ENCODE assay signal across 8 cellular contexts in genomic region chr15:64356443-64357040, GRCh38. TPM values are rescaled to one million over a fixed set of nuclear protein-coding genes. Genes with fewer than 3 reads are reported as not detected.
DNase-seq lines count a peak whose midpoint lies in the region; ATAC-seq and TF ChIP-seq lines count a peak whose summit lies in the region.

No MANE protein-coding gene starts in this region.

- peaks cover 15% of the 10 kb centered on the region for H4K20me1 ChIP-seq in smooth muscle cell (ENCODE audit: low read depth)

- TF ChIP-seq CTCF in smooth muscle cell (IDR thresholded peaks at IDR 0.05; ENCODE audit: borderline replicate concordance, insufficient read depth, poor library complexity, severe bottlenecking): peak; percentile 12

- peak overlapping the region; percentile 81 for H3K4me3 ChIP-seq in iPS-11a (ENCODE audit: low read depth, low read length)
- H3K4me3 ChIP-seq in smooth muscle cell: peak overlapping the region; percentile 89

- ATAC-seq in GM19023 (IDR thresholded peaks at IDR 0.05; ENCODE audit: unreplicated experiment) (peak; percentile 26), GM21786 (IDR thresholded peaks at IDR 0.05; ENCODE audit: unreplicated experiment) (no peak)

- no peaks in the 10 kb centered on the region for H3K36me3 ChIP-seq in smooth muscle cell (ENCODE audit: low read depth)

- peak overlapping the region; percentile 87 for H2AFZ ChIP-seq in smooth muscle cell (ENCODE audit: low read depth)

- DNase-seq in AML-193 (lab: John Stamatoyannopoulos, UW) (peak; percentile 53 to 57), NCI-H2029 (lab: John Stamatoyannopoulos, UW) (peak; percentile 58), amniotic epithelial cell (ENCODE audit: low read depth) (peak; percentile 90), smooth muscle cell (lab: John Stamatoyannopoulos, UW; ENCODE audit: unreplicated experiment) (no peak), T1000 (lab: John Stamatoyannopoulos, UW) (no peak)

- H3K27ac ChIP-seq in smooth muscle cell (ENCODE audit: low read depth): peak overlapping the region; percentile 87

- whole genome bisulfite sequencing in smooth muscle cell (ENCODE audit: low lambda C conversion rate): 31% methylated on average over 13 of the region's 13 CpGs

- H3K9ac ChIP-seq in smooth muscle cell (ENCODE audit: low read depth): peak overlapping the region; percentile 39

- no peaks in the 10 kb centered on the region for H3K27me3 ChIP-seq in smooth muscle cell (ENCODE audit: low read depth)

- no peaks in the 10 kb centered on the region for H3K9me3 ChIP-seq in smooth muscle cell (replicated peaks; ENCODE audit: low read depth)

- H3K4me2 ChIP-seq in smooth muscle cell: peak overlapping the region; percentile 94

- peaks cover 11% of the 10 kb centered on the region for H3K4me1 ChIP-seq in smooth muscle cell (ENCODE audit: low read depth)

- H3F3A ChIP-seq in smooth muscle cell (ENCODE audit: low read depth): peaks cover 8% of the 10 kb centered on the region

- peaks cover 40% of the 10 kb centered on the region for H3K79me2 ChIP-seq in smooth muscle cell (ENCODE audit: low read depth)

RNA-seq across cellular contexts. Expression of gene CSNK1G1, which starts 0.6 kb away (rescaled TPM):
- total RNA-seq in smooth muscle cell: 23.2 and 27.9 TPM in 2 replicates
- polyA plus RNA-seq in smooth muscle cell: 12.7 and 12.8 TPM in 2 replicates

RNA-seq across cellular contexts. Expression of gene PCLAF, which starts 24.7 kb away (rescaled TPM):
- total RNA-seq in smooth muscle cell: 19.0 and 36.2 TPM in 2 replicates
- polyA plus RNA-seq in smooth muscle cell: 30.7 and 37.6 TPM in 2 replicates

RNA-seq across cellular contexts. Expression of gene TRIP4, which starts 31.1 kb away (rescaled TPM):
- 10.8 and 15.0 TPM in 2 replicates for total RNA-seq in smooth muscle cell
- 22.4 and 39.0 TPM in 2 replicates for polyA plus RNA-seq in smooth muscle cell

Comparison
In these comparisons a context has a peak if more than half of its experiments do, and no peak if none do; other contexts are left out.
1. DNase-seq: peak in AML-193 (2 of 2), NCI-H2029 (single experiment) and amniotic epithelial cell (single experiment); none in smooth muscle cell (single experiment) and T1000 (single experiment).